In genomic region chr20:31716818-31717477, GRCh38 we compare ENCODE assay signal across 8 cellular contexts. TPM values are rescaled to one million over a fixed set of nuclear protein-coding genes. Genes with fewer than 3 reads are reported as not detected.
DNase-seq lines count a peak whose midpoint lies in the region; ATAC-seq and TF ChIP-seq lines count a peak whose summit lies in the region.

No MANE protein-coding gene starts in this region.

- no peak overlapping the region for H2BK120ac ChIP-seq in neuronal stem cell (ENCODE audit: low read depth, low read length)

- no peaks in the 10 kb centered on the region for H3F3A ChIP-seq in OCI-LY1 (ENCODE audit: insufficient read depth, low read length)

- H3K9me2 ChIP-seq in OCI-LY1 (ENCODE audit: low read depth, low read length): no peaks in the 10 kb centered on the region

- H3K9me3 ChIP-seq in OCI-LY1 (ENCODE audit: low read length): no peaks in the 10 kb centered on the region
- H3K9me3 ChIP-seq in esophagus (ENCODE audit: control insufficient read depth in 2 of 2, insufficient read depth in 1 of 2, low read depth in 1 of 2, low read length in 1 of 2): no peaks in the 10 kb centered on the region
- H3K9me3 ChIP-seq in spleen: no peaks in the 10 kb centered on the region
- H3K9me3 ChIP-seq in neuronal stem cell (replicated peaks in 1 of 2; ENCODE audit: control insufficient read depth in 2 of 2, insufficient read depth in 1 of 2, low read depth in 1 of 2, low read length in 2 of 2): no peaks in the 10 kb centered on the region

- DNase-seq in spleen: peak; percentile 27
- DNase-seq in NCI-H2029 (lab: John Stamatoyannopoulos, UW): no peak
- no peak for DNase-seq in neuronal stem cell (ENCODE audit: low spot score)
- no peak for DNase-seq in SIG-M5 (lab: John Stamatoyannopoulos, UW)

- TF ChIP-seq CTCF in OCI-LY1 (IDR thresholded peaks at IDR 0.05; ENCODE audit: low read length) (no peak), spleen (IDR thresholded peaks at IDR 0.05 in 8 of 11, conservative IDR thresholded peaks at IDR 0.05 in 3 of 11) (no peak)

- peak overlapping the region; percentile 32 for H3K27ac ChIP-seq in OCI-LY1 (ENCODE audit: low read depth, low read length, poor library complexity, severe bottlenecking)
- H3K27ac ChIP-seq in esophagus (ENCODE audit: low read depth in 2 of 2, low read length in 1 of 2): peak overlapping the region; percentile 65 to 67
- H3K27ac ChIP-seq in spleen: peak overlapping the region; percentile 32 to 97 (median 76)
- no peak overlapping the region for H3K27ac ChIP-seq in neuronal stem cell (replicated peaks; ENCODE audit: low read length)

- H3K4me3 ChIP-seq in OCI-LY1 (ENCODE audit: low read depth, low read length, poor library complexity, severe bottlenecking): peak overlapping the region; percentile 44
- H3K4me3 ChIP-seq in esophagus (ENCODE audit: low read depth in 1 of 2, low read length in 2 of 2): peak overlapping the region in 1 of 2 donors; percentile 26
- H3K4me3 ChIP-seq in spleen: peak overlapping the region in 4 of 8 donors; percentile 1 to 83 (median 72)
- H3K4me3 ChIP-seq in neuronal stem cell (ENCODE audit: low read length in 2 of 2): no peak overlapping the region

- H3K9ac ChIP-seq in OCI-LY1 (ENCODE audit: low read length) (peak overlapping the region; percentile 35; the same call in 1 of the 2 replicates), neuronal stem cell (ENCODE audit: low read depth, low read length, poor library complexity) (no peak overlapping the region)

- peaks cover 3% of the 10 kb centered on the region for H3K79me1 ChIP-seq in neuronal stem cell (ENCODE audit: low read depth, low read length)

- H3K4me1 ChIP-seq in OCI-LY1 (ENCODE audit: insufficient read depth, low read length, severe bottlenecking) (peaks cover 85% of the 10 kb centered on the region), esophagus (ENCODE audit: control insufficient read depth in 2 of 2, insufficient read depth in 2 of 2, low read length in 1 of 2) (peaks cover 15 to 31% of the 10 kb centered on the region in 2 donors), spleen (peaks cover 65 to 100% (median 97%) of the 10 kb centered on the region in 6 donors), neuronal stem cell (ENCODE audit: control insufficient read depth in 2 of 2, insufficient read depth in 1 of 2, low read depth in 1 of 2, low read length in 2 of 2) (peaks cover 22 to 39% of the 10 kb centered on the region in 2 donors)

- no peak overlapping the region for H3K23ac ChIP-seq in neuronal stem cell (ENCODE audit: low read depth, low read length, poor library complexity)

- no peak overlapping the region for H2AK5ac ChIP-seq in neuronal stem cell (ENCODE audit: low read depth, low read length)

- TF ChIP-seq POLR2A in spleen (IDR thresholded peaks at IDR 0.05): no peak

- H3K79me2 ChIP-seq in OCI-LY1 (ENCODE audit: insufficient read depth, low read length): peaks cover 64% of the 10 kb centered on the region

- H3K4me2 ChIP-seq in OCI-LY1 (ENCODE audit: low read length) (peak overlapping the region; percentile 69), neuronal stem cell (ENCODE audit: insufficient read depth, low read length, poor library complexity, severe bottlenecking) (no peak overlapping the region)

- H4K20me1 ChIP-seq in OCI-LY1 (ENCODE audit: insufficient read depth, low read length): no peaks in the 10 kb centered on the region

- H3K18ac ChIP-seq in neuronal stem cell (ENCODE audit: low read length): no peak overlapping the region

- H3K14ac ChIP-seq in neuronal stem cell (ENCODE audit: low read length): no peak overlapping the region

- no peak overlapping the region for H4K91ac ChIP-seq in neuronal stem cell (ENCODE audit: low read depth, low read length, poor library complexity)

- H3K36me3 ChIP-seq in OCI-LY1 (ENCODE audit: insufficient read depth, low read length) (peaks cover 73% of the 10 kb centered on the region), esophagus (ENCODE audit: control insufficient read depth in 2 of 2, insufficient read depth in 2 of 2, low read length in 1 of 2) (peaks cover 0 to 3% of the 10 kb centered on the region in 2 donors), spleen (peaks cover 0 to 98% (median 9%) of the 10 kb centered on the region in 6 donors), neuronal stem cell (replicated peaks in 1 of 2; ENCODE audit: control insufficient read depth in 2 of 2, insufficient read depth in 2 of 2, low read length in 2 of 2) (peaks cover 8 to 85% of the 10 kb centered on the region in 2 donors)

- H2BK12ac ChIP-seq in neuronal stem cell (ENCODE audit: low read length): no peak overlapping the region

- intact Hi-C loops in spleen (cut with DNase I; ENCODE audit: low total_unique reads): no loop called here

- no peak overlapping the region for H2BK15ac ChIP-seq in neuronal stem cell (ENCODE audit: low read length)

- ATAC-seq in GM21515 (IDR thresholded peaks at IDR 0.05; ENCODE audit: unreplicated experiment): peak; percentile 5
- no peak for ATAC-seq in GM19455 (IDR thresholded peaks at IDR 0.05; ENCODE audit: unreplicated experiment)

- no peak overlapping the region for H3K4ac ChIP-seq in neuronal stem cell (ENCODE audit: low read length)

- H2BK5ac ChIP-seq in neuronal stem cell (ENCODE audit: low read length): no peak overlapping the region

- H2AFZ ChIP-seq in OCI-LY1 (ENCODE audit: low read length) (no peak overlapping the region), neuronal stem cell (ENCODE audit: low read length) (no peak overlapping the region)

- no peaks in the 10 kb centered on the region for H3K27me3 ChIP-seq in OCI-LY1 (ENCODE audit: insufficient read depth, low read length)
- H3K27me3 ChIP-seq in esophagus (ENCODE audit: control insufficient read depth in 1 of 2, insufficient read depth in 2 of 2, low read length in 2 of 2): no peaks in the 10 kb centered on the region
- H3K27me3 ChIP-seq in spleen (replicated peaks in 1 of 7): no peaks in the 10 kb centered on the region
- H3K27me3 ChIP-seq in neuronal stem cell (ENCODE audit: control insufficient read depth in 3 of 3, insufficient read depth in 3 of 3, low read depth in 1 of 3, low read length in 3 of 3): no peaks in the 10 kb centered on the region

- H4K8ac ChIP-seq in neuronal stem cell (ENCODE audit: low read depth, low read length): no peak overlapping the region

- WGBS in esophagus, 2 donors: 59 to 67% methylated on average over 5 of the region's 5 CpGs
- 59 to 81% (median 76%) methylated on average over 5 of the region's 5 CpGs for WGBS in spleen, 5 donors
- WGBS in neuronal stem cell (ENCODE audit: extremely low coverage in 2 of 2, insufficient read length in 2 of 2, insufficient replicate concordance in 1 of 2), 2 donors: no CpG with 5 or more reads among the region's 5 CpGs

RNA-seq across cellular contexts. Expression of gene BCL2L1, which starts 5.7 kb away (rescaled TPM):
- polyA plus RNA-seq in esophagus (10 to 100 TPM; 60.0 to 80.9 TPM), spleen (10 to 100 TPM; 18.7 to 55.5 (median 22.7) TPM)
- total RNA-seq in spleen: 100 to 1,000 TPM in 4 of 7 donors, 10 to 100 TPM in 3; 70.2 to 167 (median 107) TPM
- polyA plus RNA-seq in neuronal stem cell (2013, experiment 1 of 2): 37.9 TPM
- polyA plus RNA-seq in neuronal stem cell (2013, experiment 2 of 2): 38.2 TPM

RNA-seq across cellular contexts. Expression of gene TPX2, which starts 22.1 kb away (rescaled TPM):
- polyA plus RNA-seq in esophagus: 10 to 100 TPM in 1 of 2 donors, 1 to 10 TPM in 1; 9.1 to 13.6 TPM
- total RNA-seq in spleen: 10 to 100 TPM in 3 of 7 donors, 1 to 10 TPM in 4; 2.6 to 16.2 (median 8.8) TPM
- polyA plus RNA-seq in spleen: 1 to 10 TPM; 1.4 to 9.3 (median 3.1) TPM
- polyA plus RNA-seq in neuronal stem cell (2013, experiment 1 of 2): 174 TPM
- 172 TPM for polyA plus RNA-seq in neuronal stem cell (2013, experiment 2 of 2)
